ENCODE assay signal across 1 cellular context in the genomic region with DNA sequence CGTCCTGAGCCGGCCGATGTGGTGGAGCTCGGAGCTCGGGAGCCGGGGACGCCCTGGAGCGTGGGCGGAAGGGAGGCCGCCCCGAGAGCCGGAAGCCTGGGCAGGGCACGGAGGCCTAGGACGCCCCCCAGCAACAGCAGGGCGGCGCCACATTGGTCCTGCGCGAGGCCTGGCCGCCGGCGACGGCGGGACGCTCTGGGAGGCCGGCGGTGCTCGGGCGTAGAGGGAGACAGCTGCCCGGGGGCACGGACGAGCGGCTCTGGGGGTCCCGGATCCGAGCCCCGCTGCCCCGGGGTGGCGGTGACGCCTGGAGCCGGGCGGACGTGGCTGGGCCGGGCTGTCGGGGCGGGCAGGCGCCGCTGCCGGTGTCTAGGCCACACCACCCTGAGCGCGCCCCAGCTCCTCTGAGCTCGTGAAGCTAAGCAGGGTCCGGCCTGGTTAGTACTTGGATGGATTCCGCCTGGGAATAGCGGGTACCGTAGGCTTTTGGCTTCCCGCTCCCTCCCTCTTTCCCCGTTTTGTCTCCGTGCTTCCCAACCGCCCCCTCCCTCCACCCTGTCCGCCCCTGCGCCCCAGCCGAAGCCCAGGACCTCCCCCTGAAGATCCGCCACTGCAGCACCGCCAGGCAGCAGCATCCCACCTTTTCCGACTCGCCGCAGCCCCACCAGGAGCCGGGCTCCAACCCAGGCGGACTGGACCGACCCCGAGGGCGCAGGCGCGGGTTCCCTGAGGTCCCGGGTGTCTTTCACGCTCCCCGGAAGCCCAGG.
TF ChIP-seq lines count a peak whose summit lies in the region.

No MANE protein-coding gene starts in this region.

TF ChIP-seq in K562, 482 proteins besides CTCF, POLR2A, EP300 and RAD21 (continued from another document and continues in another):
- TF ChIP-seq, protein P1, sequence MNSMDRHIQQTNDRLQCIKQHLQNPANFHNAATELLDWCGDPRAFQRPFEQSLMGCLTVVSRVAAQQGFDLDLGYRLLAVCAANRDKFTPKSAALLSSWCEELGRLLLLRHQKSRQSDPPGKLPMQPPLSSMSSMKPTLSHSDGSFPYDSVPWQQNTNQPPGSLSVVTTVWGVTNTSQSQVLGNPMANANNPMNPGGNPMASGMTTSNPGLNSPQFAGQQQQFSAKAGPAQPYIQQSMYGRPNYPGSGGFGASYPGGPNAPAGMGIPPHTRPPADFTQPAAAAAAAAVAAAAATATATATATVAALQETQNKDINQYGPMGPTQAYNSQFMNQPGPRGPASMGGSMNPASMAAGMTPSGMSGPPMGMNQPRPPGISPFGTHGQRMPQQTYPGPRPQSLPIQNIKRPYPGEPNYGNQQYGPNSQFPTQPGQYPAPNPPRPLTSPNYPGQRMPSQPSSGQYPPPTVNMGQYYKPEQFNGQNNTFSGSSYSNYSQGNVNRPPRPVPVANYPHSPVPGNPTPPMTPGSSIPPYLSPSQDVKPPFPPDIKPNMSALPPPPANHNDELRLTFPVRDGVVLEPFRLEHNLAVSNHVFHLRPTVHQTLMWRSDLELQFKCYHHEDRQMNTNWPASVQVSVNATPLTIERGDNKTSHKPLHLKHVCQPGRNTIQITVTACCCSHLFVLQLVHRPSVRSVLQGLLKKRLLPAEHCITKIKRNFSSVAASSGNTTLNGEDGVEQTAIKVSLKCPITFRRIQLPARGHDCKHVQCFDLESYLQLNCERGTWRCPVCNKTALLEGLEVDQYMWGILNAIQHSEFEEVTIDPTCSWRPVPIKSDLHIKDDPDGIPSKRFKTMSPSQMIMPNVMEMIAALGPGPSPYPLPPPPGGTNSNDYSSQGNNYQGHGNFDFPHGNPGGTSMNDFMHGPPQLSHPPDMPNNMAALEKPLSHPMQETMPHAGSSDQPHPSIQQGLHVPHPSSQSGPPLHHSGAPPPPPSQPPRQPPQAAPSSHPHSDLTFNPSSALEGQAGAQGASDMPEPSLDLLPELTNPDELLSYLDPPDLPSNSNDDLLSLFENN (IDR thresholded peaks at IDR 0.05; ENCODE audit: low read depth in 2 of 2, low read length in 2 of 2), result no peak
- TF ChIP-seq E2F3 (CRISPR knock-in tag; IDR thresholded peaks at IDR 0.05) (no peak), PPARD (CRISPR knock-in tag; IDR thresholded peaks at IDR 0.05) (no peak), IFI16 (CRISPR knock-in tag; IDR thresholded peaks at IDR 0.05) (no peak), MTF1 (CRISPR knock-in tag; IDR thresholded peaks at IDR 0.05; ENCODE audit: borderline replicate concordance) (no peak), ZBTB43 (CRISPR knock-in tag; IDR thresholded peaks at IDR 0.05) (no peak), PCBP1 (IDR thresholded peaks at IDR 0.05; ENCODE audit: low read depth, low read length, poor library complexity, severe bottlenecking) (peak; percentile 38), ARID2 (IDR thresholded peaks at IDR 0.05) (no peak), HBP1 (CRISPR knock-in tag; IDR thresholded peaks at IDR 0.05) (no peak), TAF15 (IDR thresholded peaks at IDR 0.05; ENCODE audit: low read depth, low read length) (no peak), HCFC1 (IDR thresholded peaks at IDR 0.05; ENCODE audit: low read depth, low read length) (peak; percentile 69), RBFOX2 (IDR thresholded peaks at IDR 0.05; ENCODE audit: low read depth, low read length) (peak; percentile 75), NUFIP1 (IDR thresholded peaks at IDR 0.05; ENCODE audit: partially characterized antibody) (no peak), BDP1 (IDR thresholded peaks at IDR 0.05; ENCODE audit: insufficient read depth, insufficient read length) (no peak), NR2F6 (CRISPR knock-in tag; IDR thresholded peaks at IDR 0.05) (no peak), ZNF707 (CRISPR knock-in tag; conservative IDR thresholded peaks at IDR 0.05) (no peak), CBFA2T3 (IDR thresholded peaks at IDR 0.05) (no peak), LEF1 (IDR thresholded peaks at IDR 0.05) (no peak), RBM25 (IDR thresholded peaks at IDR 0.05; ENCODE audit: low read depth, low read length, severe bottlenecking) (no peak), ZNF780A (CRISPR knock-in tag; IDR thresholded peaks at IDR 0.05) (no peak), ZNF280B (CRISPR knock-in tag; IDR thresholded peaks at IDR 0.05) (no peak), ZNF232 (CRISPR knock-in tag; IDR thresholded peaks at IDR 0.05) (no peak), PHF20 (IDR thresholded peaks at IDR 0.05; ENCODE audit: partially characterized antibody) (peak; percentile 24), ZFX (CRISPR knock-in tag; IDR thresholded peaks at IDR 0.05) (peak; percentile 62), DLX4 (CRISPR knock-in tag; IDR thresholded peaks at IDR 0.05) (no peak), POLR3A (IDR thresholded peaks at IDR 0.05; ENCODE audit: borderline replicate concordance, extremely low read depth, insufficient read depth, insufficient read length) (no peak), NELFE (IDR thresholded peaks at IDR 0.05; ENCODE audit: insufficient read depth, insufficient read length) (no peak), KLF13 (tag; IDR thresholded peaks at IDR 0.05; ENCODE audit: borderline replicate concordance, low read depth) (no peak), ESRRB (CRISPR knock-in tag; IDR thresholded peaks at IDR 0.05; ENCODE audit: borderline replicate concordance) (no peak), ZNF561 (CRISPR knock-in tag; conservative IDR thresholded peaks at IDR 0.05) (no peak)
- TF ChIP-seq, protein P2, sequence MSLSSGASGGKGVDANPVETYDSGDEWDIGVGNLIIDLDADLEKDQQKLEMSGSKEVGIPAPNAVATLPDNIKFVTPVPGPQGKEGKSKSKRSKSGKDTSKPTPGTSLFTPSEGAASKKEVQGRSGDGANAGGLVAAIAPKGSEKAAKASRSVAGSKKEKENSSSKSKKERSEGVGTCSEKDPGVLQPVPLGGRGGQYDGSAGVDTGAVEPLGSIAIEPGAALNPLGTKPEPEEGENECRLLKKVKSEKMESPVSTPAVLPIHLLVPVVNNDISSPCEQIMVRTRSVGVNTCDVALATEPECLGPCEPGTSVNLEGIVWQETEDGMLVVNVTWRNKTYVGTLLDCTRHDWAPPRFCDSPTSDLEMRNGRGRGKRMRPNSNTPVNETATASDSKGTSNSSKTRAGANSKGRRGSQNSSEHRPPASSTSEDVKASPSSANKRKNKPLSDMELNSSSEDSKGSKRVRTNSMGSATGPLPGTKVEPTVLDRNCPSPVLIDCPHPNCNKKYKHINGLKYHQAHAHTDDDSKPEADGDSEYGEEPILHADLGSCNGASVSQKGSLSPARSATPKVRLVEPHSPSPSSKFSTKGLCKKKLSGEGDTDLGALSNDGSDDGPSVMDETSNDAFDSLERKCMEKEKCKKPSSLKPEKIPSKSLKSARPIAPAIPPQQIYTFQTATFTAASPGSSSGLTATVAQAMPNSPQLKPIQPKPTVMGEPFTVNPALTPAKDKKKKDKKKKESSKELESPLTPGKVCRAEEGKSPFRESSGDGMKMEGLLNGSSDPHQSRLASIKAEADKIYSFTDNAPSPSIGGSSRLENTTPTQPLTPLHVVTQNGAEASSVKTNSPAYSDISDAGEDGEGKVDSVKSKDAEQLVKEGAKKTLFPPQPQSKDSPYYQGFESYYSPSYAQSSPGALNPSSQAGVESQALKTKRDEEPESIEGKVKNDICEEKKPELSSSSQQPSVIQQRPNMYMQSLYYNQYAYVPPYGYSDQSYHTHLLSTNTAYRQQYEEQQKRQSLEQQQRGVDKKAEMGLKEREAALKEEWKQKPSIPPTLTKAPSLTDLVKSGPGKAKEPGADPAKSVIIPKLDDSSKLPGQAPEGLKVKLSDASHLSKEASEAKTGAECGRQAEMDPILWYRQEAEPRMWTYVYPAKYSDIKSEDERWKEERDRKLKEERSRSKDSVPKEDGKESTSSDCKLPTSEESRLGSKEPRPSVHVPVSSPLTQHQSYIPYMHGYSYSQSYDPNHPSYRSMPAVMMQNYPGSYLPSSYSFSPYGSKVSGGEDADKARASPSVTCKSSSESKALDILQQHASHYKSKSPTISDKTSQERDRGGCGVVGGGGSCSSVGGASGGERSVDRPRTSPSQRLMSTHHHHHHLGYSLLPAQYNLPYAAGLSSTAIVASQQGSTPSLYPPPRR (CRISPR knock-in tag; IDR thresholded peaks at IDR 0.05; ENCODE audit: borderline replicate concordance), result no peak
- TF ChIP-seq, protein P3, sequence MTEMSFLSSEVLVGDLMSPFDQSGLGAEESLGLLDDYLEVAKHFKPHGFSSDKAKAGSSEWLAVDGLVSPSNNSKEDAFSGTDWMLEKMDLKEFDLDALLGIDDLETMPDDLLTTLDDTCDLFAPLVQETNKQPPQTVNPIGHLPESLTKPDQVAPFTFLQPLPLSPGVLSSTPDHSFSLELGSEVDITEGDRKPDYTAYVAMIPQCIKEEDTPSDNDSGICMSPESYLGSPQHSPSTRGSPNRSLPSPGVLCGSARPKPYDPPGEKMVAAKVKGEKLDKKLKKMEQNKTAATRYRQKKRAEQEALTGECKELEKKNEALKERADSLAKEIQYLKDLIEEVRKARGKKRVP (CRISPR knock-in tag; IDR thresholded peaks at IDR 0.05), result no peak
- TF ChIP-seq, protein P4, sequence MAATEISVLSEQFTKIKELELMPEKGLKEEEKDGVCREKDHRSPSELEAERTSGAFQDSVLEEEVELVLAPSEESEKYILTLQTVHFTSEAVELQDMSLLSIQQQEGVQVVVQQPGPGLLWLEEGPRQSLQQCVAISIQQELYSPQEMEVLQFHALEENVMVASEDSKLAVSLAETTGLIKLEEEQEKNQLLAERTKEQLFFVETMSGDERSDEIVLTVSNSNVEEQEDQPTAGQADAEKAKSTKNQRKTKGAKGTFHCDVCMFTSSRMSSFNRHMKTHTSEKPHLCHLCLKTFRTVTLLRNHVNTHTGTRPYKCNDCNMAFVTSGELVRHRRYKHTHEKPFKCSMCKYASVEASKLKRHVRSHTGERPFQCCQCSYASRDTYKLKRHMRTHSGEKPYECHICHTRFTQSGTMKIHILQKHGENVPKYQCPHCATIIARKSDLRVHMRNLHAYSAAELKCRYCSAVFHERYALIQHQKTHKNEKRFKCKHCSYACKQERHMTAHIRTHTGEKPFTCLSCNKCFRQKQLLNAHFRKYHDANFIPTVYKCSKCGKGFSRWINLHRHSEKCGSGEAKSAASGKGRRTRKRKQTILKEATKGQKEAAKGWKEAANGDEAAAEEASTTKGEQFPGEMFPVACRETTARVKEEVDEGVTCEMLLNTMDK (IDR thresholded peaks at IDR 0.05; ENCODE audit: borderline replicate concordance, insufficient read depth, low read depth, low read length, poor library complexity, severe bottlenecking), result peak; percentile 86
- TF ChIP-seq, protein P5, sequence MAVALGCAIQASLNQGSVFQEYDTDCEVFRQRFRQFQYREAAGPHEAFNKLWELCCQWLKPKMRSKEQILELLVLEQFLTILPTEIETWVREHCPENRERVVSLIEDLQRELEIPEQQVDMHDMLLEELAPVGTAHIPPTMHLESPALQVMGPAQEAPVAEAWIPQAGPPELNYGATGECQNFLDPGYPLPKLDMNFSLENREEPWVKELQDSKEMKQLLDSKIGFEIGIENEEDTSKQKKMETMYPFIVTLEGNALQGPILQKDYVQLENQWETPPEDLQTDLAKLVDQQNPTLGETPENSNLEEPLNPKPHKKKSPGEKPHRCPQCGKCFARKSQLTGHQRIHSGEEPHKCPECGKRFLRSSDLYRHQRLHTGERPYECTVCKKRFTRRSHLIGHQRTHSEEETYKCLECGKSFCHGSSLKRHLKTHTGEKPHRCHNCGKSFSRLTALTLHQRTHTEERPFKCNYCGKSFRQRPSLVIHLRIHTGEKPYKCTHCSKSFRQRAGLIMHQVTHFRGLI (CRISPR knock-in tag; IDR thresholded peaks at IDR 0.05), result no peak
- TF ChIP-seq, protein P6, sequence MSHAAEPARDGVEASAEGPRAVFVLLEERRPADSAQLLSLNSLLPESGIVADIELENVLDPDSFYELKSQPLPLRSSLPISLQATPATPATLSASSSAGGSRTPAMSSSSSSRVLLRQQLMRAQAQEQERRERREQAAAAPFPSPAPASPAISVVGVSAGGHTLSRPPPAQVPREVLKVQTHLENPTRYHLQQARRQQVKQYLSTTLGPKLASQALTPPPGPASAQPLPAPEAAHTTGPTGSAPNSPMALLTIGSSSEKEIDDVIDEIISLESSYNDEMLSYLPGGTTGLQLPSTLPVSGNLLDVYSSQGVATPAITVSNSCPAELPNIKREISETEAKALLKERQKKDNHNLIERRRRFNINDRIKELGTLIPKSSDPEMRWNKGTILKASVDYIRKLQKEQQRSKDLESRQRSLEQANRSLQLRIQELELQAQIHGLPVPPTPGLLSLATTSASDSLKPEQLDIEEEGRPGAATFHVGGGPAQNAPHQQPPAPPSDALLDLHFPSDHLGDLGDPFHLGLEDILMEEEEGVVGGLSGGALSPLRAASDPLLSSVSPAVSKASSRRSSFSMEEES (CRISPR knock-in tag; IDR thresholded peaks at IDR 0.05), result no peak
